18 cellular contexts compared by ENCODE assay signal in the genomic region with DNA sequence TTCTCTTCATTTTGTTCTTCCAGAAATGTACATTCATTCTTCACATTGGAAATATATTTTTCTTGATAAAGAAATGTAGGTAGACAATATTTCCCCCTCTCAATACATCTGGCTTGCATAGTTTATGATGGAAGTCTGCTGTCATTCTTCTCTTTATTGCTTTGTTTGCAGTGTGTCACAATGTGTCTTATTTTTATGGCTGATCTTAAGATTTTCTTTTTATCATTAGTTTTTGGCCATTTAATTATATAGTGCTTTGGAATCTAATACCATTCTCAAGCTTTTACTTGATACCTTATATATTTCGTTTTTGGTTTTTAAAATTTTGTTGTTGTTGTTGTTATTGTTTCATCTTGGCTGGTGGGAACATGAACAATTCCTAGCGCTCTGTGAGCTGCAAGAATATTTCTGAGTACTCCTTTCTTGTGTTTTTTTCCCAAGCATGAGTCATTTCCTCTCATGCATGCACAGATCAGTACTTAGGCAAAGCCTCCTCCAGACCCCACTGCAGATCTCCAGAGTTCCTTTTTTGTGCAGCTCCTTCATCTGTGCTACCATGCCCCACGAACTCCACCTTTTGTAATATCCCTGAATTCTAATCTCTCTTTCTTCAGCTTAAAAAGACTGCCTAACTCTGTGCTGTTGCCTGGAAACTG. TPM values are rescaled to one million over a fixed set of nuclear protein-coding genes. Genes with fewer than 3 reads are reported as not detected.
DNase-seq lines count a peak whose midpoint lies in the region; ATAC-seq and TF ChIP-seq lines count a peak whose summit lies in the region.
"Had no signal": no experiment of that assay in that cellular context is flagged by ENCODE, and none has a peak within 500 bp of the region (broad histone marks: within the 10 kb centered on the region; RNA-seq: fewer than 3 reads in every experiment).

No MANE protein-coding gene starts in this region.

- H3K4me1 ChIP-seq in HEK293 (ENCODE audit: control insufficient read depth, insufficient read depth, low read length), result no peaks in the 10 kb centered on the region; the same call in 1 of the 2 replicates
- H3K4me1 ChIP-seq in Peyer's patch, result peaks cover 0 to 8% (median 0%) of the 10 kb centered on the region in 4 donors
- H3K4me1 ChIP-seq: neural progenitor cell had no signal

- peaks cover under 1 to 3% of the 10 kb centered on the region in 2 donors for H3K27me3 Mint-ChIP-seq in T-cell
- peaks cover 10% of the 10 kb centered on the region for H3K27me3 Mint-ChIP-seq in activated CD8-positive, alpha-beta memory T cell treated with anti-CD3 and anti-CD28 coated beads, Interleukin-2, amount 10 ng/mL, durations not matched to agents 7 days and 5 days

- POLR2A ChIA-PET in HEK293 (lab: Yijun Ruan, JAX), result no interaction called here
- POLR2A ChIA-PET in T-cell (lab: Charles Lee), result interaction anchor here (0.6 to 1.4 kb wide), 3 partner anchors 28 to 1102 kb away, joined by 4 to 9 read pairs (median 9); no protein-coding TSS in a partner anchor

- H3K4me3 ChIP-seq in HEK293 (ENCODE audit: low read depth, low read length) (no peak overlapping the region), Peyer's patch (no peak overlapping the region)
- H3K4me3 ChIP-seq: hepatocyte, neural progenitor cell, skin epidermis, suprapubic skin had no signal

- CTCF ChIA-PET in HEK293 (lab: Yijun Ruan, JAX), result interaction anchor here (2.3 kb wide), 1 partner anchor 1638 kb away, joined by 16 read pairs; no protein-coding TSS in a partner anchor
- CTCF ChIA-PET in T-cell (lab: Charles Lee), result interaction anchor here (0.5 to 0.7 kb wide), 3 partner anchors 29 to 1836 kb away, joined by 3 to 7 read pairs (median 3); no protein-coding TSS in a partner anchor
- CTCF ChIA-PET in activated CD8-positive, alpha-beta memory T cell treated with anti-CD3 and anti-CD28 coated beads, Interleukin-2, amount 10 ng/mL, durations not matched to agents 7 days and 5 days (lab: Charles Lee), result interaction anchor here (0.8 kb wide), 1 partner anchor 1637 kb away, joined by 3 read pairs; no protein-coding TSS in a partner anchor

- H3K27ac Mint-ChIP-seq in T-cell, result peak overlapping the region; percentile 56 to 62
- no peak overlapping the region for H3K27ac Mint-ChIP-seq in activated CD8-positive, alpha-beta memory T cell treated with anti-CD3 and anti-CD28 coated beads, Interleukin-2, amount 10 ng/mL, durations not matched to agents 7 days and 5 days
- H3K27ac Mint-ChIP-seq: activated B cell treated with CpG ODN at 0.5 μM for 24 hours; CD4-positive, CD25-positive, alpha-beta regulatory T cell; neural progenitor cell had no signal

- peaks cover 17 to 21% (median 17%) of the 10 kb centered on the region in 3 donors for H3K4me1 Mint-ChIP-seq in T-cell
- H3K4me1 Mint-ChIP-seq in activated CD8-positive, alpha-beta memory T cell treated with anti-CD3 and anti-CD28 coated beads, Interleukin-2, amount 10 ng/mL, durations not matched to agents 7 days and 5 days, result peaks cover 22% of the 10 kb centered on the region

- H3K27me3 ChIP-seq in Peyer's patch, result no peaks in the 10 kb centered on the region
- H3K27me3 ChIP-seq: hepatocyte, neural progenitor cell, suprapubic skin had no signal

- TF ChIP-seq CTCF in HEK293 (tag by site-specific recombination; IDR thresholded peaks at IDR 0.05) (no peak), Peyer's patch (IDR thresholded peaks at IDR 0.05) (no peak)

- no peaks in the 10 kb centered on the region for H3K9me3 ChIP-seq in HEK293 (ENCODE audit: control insufficient read depth, insufficient read depth, low read depth, low read length)
- H3K9me3 ChIP-seq in Peyer's patch, result no peaks in the 10 kb centered on the region
- H3K9me3 ChIP-seq: suprapubic skin had no signal

- H3K36me3 ChIP-seq in HEK293 (ENCODE audit: control insufficient read depth in 2 of 2, insufficient read depth in 1 of 2, low read length in 2 of 2) (no peaks in the 10 kb centered on the region), Peyer's patch (no peaks in the 10 kb centered on the region)
- H3K36me3 ChIP-seq: neural progenitor cell, suprapubic skin had no signal

- no peaks in the 10 kb centered on the region for H3K9me3 Mint-ChIP-seq in T-cell
- no peaks in the 10 kb centered on the region for H3K9me3 Mint-ChIP-seq in activated CD8-positive, alpha-beta memory T cell treated with anti-CD3 and anti-CD28 coated beads, Interleukin-2, amount 10 ng/mL, durations not matched to agents 7 days and 5 days (ENCODE audit: low read depth)

- TF ChIP-seq POLR2A in Peyer's patch (IDR thresholded peaks at IDR 0.05), result no peak

- no peaks in the 10 kb centered on the region for H3K36me3 Mint-ChIP-seq in T-cell
- peaks cover 1% of the 10 kb centered on the region for H3K36me3 Mint-ChIP-seq in activated CD8-positive, alpha-beta memory T cell treated with anti-CD3 and anti-CD28 coated beads, Interleukin-2, amount 10 ng/mL, durations not matched to agents 7 days and 5 days
- H3K36me3 Mint-ChIP-seq: CD4-positive, CD25-positive, alpha-beta regulatory T cell had no signal

- H3K27ac ChIP-seq in HEK293 (ENCODE audit: extremely low read depth, low read depth, low read length) (no peak overlapping the region), Peyer's patch (no peak overlapping the region)
- H3K27ac ChIP-seq: hepatocyte, neural progenitor cell, RWPE1, skin epidermis, suprapubic skin had no signal

- ATAC-seq in T-cell (replicated peaks in 1 of 4), result peak in 3 of 4 experiments; percentile 11 to 40 (median 31)
- no peak for ATAC-seq in GM21526 (IDR thresholded peaks at IDR 0.05; ENCODE audit: low FRiP score, unreplicated experiment)
- ATAC-seq in activated CD8-positive, alpha-beta memory T cell treated with anti-CD3 and anti-CD28 coated beads, Interleukin-2, amount 10 ng/mL, durations not matched to agents 7 days and 5 days, result no peak
- ATAC-seq: activated T-cell treated with anti-CD3 and anti-CD28 coated beads, Interleukin-2, amount 50 U/mL, for 4 hours had no signal

- no peak overlapping the region for H3K4me3 Mint-ChIP-seq in T-cell
- H3K4me3 Mint-ChIP-seq in activated CD8-positive, alpha-beta memory T cell treated with anti-CD3 and anti-CD28 coated beads, Interleukin-2, amount 10 ng/mL, durations not matched to agents 7 days and 5 days, result no peak overlapping the region
- H3K4me3 Mint-ChIP-seq: activated B cell treated with CpG ODN at 0.5 μM for 24 hours; activated T-cell treated with anti-CD3 and anti-CD28 coated beads, Interleukin-2, amount 50 U/mL, for 4 hours; CD4-positive, CD25-positive, alpha-beta regulatory T cell; neural progenitor cell had no signal

- peak; percentile 3 for DNase-seq in COR-L47 (lab: John Stamatoyannopoulos, UW)
- DNase-seq in T-cell, result no peak
- peak; percentile 36 for DNase-seq in fibroblast of peridontal ligament (ENCODE audit: extremely low read depth)
- no peak for DNase-seq in Peyer's patch
- DNase-seq in NCI-H2029 (lab: John Stamatoyannopoulos, UW), result no peak
- DNase-seq in activated CD8-positive, alpha-beta memory T cell treated with anti-CD3 and anti-CD28 coated beads, Interleukin-2, amount 10 ng/mL, durations not matched to agents 7 days and 5 days, result no peak
- DNase-seq: activated B cell treated with CpG ODN at 0.5 μM for 24 hours; activated T-cell treated with anti-CD3 and anti-CD28 coated beads, Interleukin-2, amount 50 U/mL, for 4 hours; anterior cingulate cortex; CD4-positive, CD25-positive, alpha-beta regulatory T cell; NCI-H2171 had no signal

TF ChIP-seq in HEK293, 187 proteins besides CTCF, POLR2A, EP300 and RAD21:
- TF ChIP-seq ZNF24 (tag by site-specific recombination; IDR thresholded peaks at IDR 0.05), result no peak
- peak; percentile 83 for TF ChIP-seq SETDB1 (IDR thresholded peaks at IDR 0.05; ENCODE audit: insufficient read length, low read length)
- TF ChIP-seq TRIM28 (IDR thresholded peaks at IDR 0.05; ENCODE audit: borderline replicate concordance, low read length), result peak; percentile 60; the same call in 1 of the 2 replicates

RNA-seq across cellular contexts. Expression of a gene that starts 13.7 kb away (rescaled TPM):
- total RNA-seq in T-cell (10 to 100 TPM; 56.8 to 65.0 (median 61.4) TPM), Peyer's patch (10 to 100 TPM; 35.5 to 61.6 (median 45.5) TPM)
- 100 to 1,000 TPM in 1 of 2 experiments, 10 to 100 TPM in 1; 82.1 to 111 TPM for total RNA-seq in activated CD8-positive, alpha-beta memory T cell treated with anti-CD3 and anti-CD28 coated beads, Interleukin-2, amount 10 ng/mL, durations not matched to agents 7 days and 5 days

Comparison
In these comparisons a context has a peak if more than half of its experiments do, and no peak if none do; other contexts are left out.
1. DNase-seq: peak in COR-L47 (single experiment) and fibroblast of peridontal ligament (single experiment); none in T-cell (0 of 34), Peyer's patch (0 of 3), NCI-H2029 (single experiment) and activated CD8-positive, alpha-beta memory T cell treated with anti-CD3 and anti-CD28 coated beads, Interleukin-2, amount 10 ng/mL, durations not matched to agents 7 days and 5 days (single experiment).
2. ATAC-seq: peak in T-cell (3 of 4); none in GM21526 (single experiment) and activated CD8-positive, alpha-beta memory T cell treated with anti-CD3 and anti-CD28 coated beads, Interleukin-2, amount 10 ng/mL, durations not matched to agents 7 days and 5 days (single experiment).